In genomic region chr9:95528908-95529502, GRCh38 we compare ENCODE assay signal across 12 cellular contexts. TPM values are rescaled to one million over a fixed set of nuclear protein-coding genes. Genes with fewer than 3 reads are reported as not detected.
DNase-seq lines count a peak whose midpoint lies in the region; ATAC-seq and TF ChIP-seq lines count a peak whose summit lies in the region.
"Had no signal": no experiment of that assay in that cellular context is flagged by ENCODE, and none has a peak within 500 bp of the region (broad histone marks: within the 10 kb centered on the region; RNA-seq: fewer than 3 reads in every experiment).

No MANE protein-coding gene starts in this region.

- CTCF ChIA-PET in WTC11 (lab: Charles Lee) = interaction anchor here (0.7 kb wide), 1 partner anchor 334 kb away, joined by 3 read pairs; no protein-coding TSS in a partner anchor

- H2AFZ ChIP-seq in neural progenitor cell (replicated peaks) = peak overlapping the region; percentile 12

- no peak overlapping the region for H3K4me3 Mint-ChIP-seq in WTC11
- no peak overlapping the region for H3K4me3 Mint-ChIP-seq in neural progenitor cell
- H3K4me3 Mint-ChIP-seq: CD8-positive, alpha-beta memory T cell had no signal

- DNase-seq in WTC11 (ENCODE audit: low spot score) (no peak), globus pallidus (ENCODE audit: low spot score) (peak; percentile 7), neural progenitor cell (ENCODE audit: low spot score) (no peak), esophagus muscularis mucosa (ENCODE audit: extremely low spot score) (no peak), HUDEP-2 (lab: John Stamatoyannopoulos, UW; ENCODE audit: unreplicated experiment in 76 of 76) (no peak), dermis blood vessel endothelial cell (no peak), 8988T (no peak)
- DNase-seq: Caco-2; CD8-positive, alpha-beta memory T cell; DMS53; H7 had no signal

- WGBS in esophagus muscularis mucosa = 70% methylated on average over 8 of the region's 8 CpGs

- no peak for TF ChIP-seq CTCF in WTC11 (IDR thresholded peaks at IDR 0.05)
- no peak for TF ChIP-seq CTCF in neural progenitor cell (IDR thresholded peaks at IDR 0.05)
- TF ChIP-seq CTCF in esophagus muscularis mucosa (IDR thresholded peaks at IDR 0.05) = no peak

- H3K36me3 Mint-ChIP-seq in WTC11 (no peaks in the 10 kb centered on the region), neural progenitor cell (no peaks in the 10 kb centered on the region)
- H3K36me3 Mint-ChIP-seq: CD8-positive, alpha-beta memory T cell; IgD-negative memory B cell had no signal

- H3K27me3 ChIP-seq in neural progenitor cell (no peaks in the 10 kb centered on the region), esophagus muscularis mucosa (peaks cover 0 to 22% (median 0%) of the 10 kb centered on the region in 4 donors)

- TF ChIP-seq POLR2A in esophagus muscularis mucosa (IDR thresholded peaks at IDR 0.05; ENCODE audit: low read depth) = no peak

- H3K4me1 ChIP-seq in neural progenitor cell (peaks cover 5% of the 10 kb centered on the region), esophagus muscularis mucosa (no peaks in the 10 kb centered on the region)
- H3K4me1 ChIP-seq: Caco-2 had no signal

- POLR2A ChIA-PET in WTC11 (lab: Charles Lee) = no interaction called here

- H3K27me3 Mint-ChIP-seq in WTC11 (ENCODE audit: low read depth) (peaks cover 6% of the 10 kb centered on the region), neural progenitor cell (ENCODE audit: insufficient read depth, low read depth) (no peaks in the 10 kb centered on the region)

- no peaks in the 10 kb centered on the region for H3K36me3 ChIP-seq in neural progenitor cell
- H3K36me3 ChIP-seq in esophagus muscularis mucosa = no peaks in the 10 kb centered on the region

- intact Hi-C loops in esophagus muscularis mucosa (cut with DNase I) = no loop called here

- no peak overlapping the region for H3K27ac Mint-ChIP-seq in WTC11
- no peak overlapping the region for H3K27ac Mint-ChIP-seq in neural progenitor cell
- H3K27ac Mint-ChIP-seq: CD8-positive, alpha-beta memory T cell; IgD-negative memory B cell had no signal

- TF ChIP-seq EP300 in esophagus muscularis mucosa (IDR thresholded peaks at IDR 0.05) = no peak

- H3K4me1 Mint-ChIP-seq in WTC11 = peaks cover 17% of the 10 kb centered on the region
- no peaks in the 10 kb centered on the region for H3K4me1 Mint-ChIP-seq in neural progenitor cell
- H3K4me1 Mint-ChIP-seq: CD8-positive, alpha-beta memory T cell; IgD-negative memory B cell had no signal

- H3F3A ChIP-seq in neural progenitor cell (ENCODE audit: low read depth) = no peaks in the 10 kb centered on the region

- H3K9ac ChIP-seq in neural progenitor cell = no peak overlapping the region

- H3K9me3 ChIP-seq in neural progenitor cell (ENCODE audit: low read depth) = no peaks in the 10 kb centered on the region
- no peaks in the 10 kb centered on the region for H3K9me3 ChIP-seq in esophagus muscularis mucosa
- H3K9me3 ChIP-seq: Caco-2 had no signal

- no peak overlapping the region for H3K4me3 ChIP-seq in neural progenitor cell
- no peak overlapping the region for H3K4me3 ChIP-seq in esophagus muscularis mucosa

- peak; percentile 76 for ATAC-seq in WTC11

- peak overlapping the region; percentile 24 for H3K4me2 ChIP-seq in neural progenitor cell

- H4K20me1 ChIP-seq in neural progenitor cell (ENCODE audit: low read depth) = no peaks in the 10 kb centered on the region

- H3K27ac ChIP-seq in neural progenitor cell = no peak overlapping the region
- H3K27ac ChIP-seq in esophagus muscularis mucosa (replicated peaks in 1 of 4) = no peak overlapping the region

- H3K9me3 Mint-ChIP-seq in WTC11 (peaks cover 3% of the 10 kb centered on the region; the same call in 1 of the 2 replicates), neural progenitor cell (peaks cover 9% of the 10 kb centered on the region)
- H3K9me3 Mint-ChIP-seq: CD8-positive, alpha-beta memory T cell had no signal

- no peaks in the 10 kb centered on the region for H3K79me2 ChIP-seq in neural progenitor cell (ENCODE audit: low read depth)

TF ChIP-seq in WTC11, 78 proteins besides CTCF, POLR2A, EP300 and RAD21:
- TF ChIP-seq CBFB (CRISPR knock-in tag; IDR thresholded peaks at IDR 0.05; ENCODE audit: low read depth) (no peak), USF2 (CRISPR knock-in tag; IDR thresholded peaks at IDR 0.05) (peak; percentile 66)

RNA-seq across cellular contexts. Expression of gene PTCH1, which starts 12.2 kb away (rescaled TPM):
- total RNA-seq in WTC11 (2021) = 27.9 to 38.0 TPM (median 30.9 TPM) in 3 replicates
- 23.0 and 24.5 TPM in 2 replicates for total RNA-seq in neural progenitor cell (ENCODE audit: low replicate concordance)
- total RNA-seq in esophagus muscularis mucosa = 10 to 100 TPM; 10.8 to 25.1 (median 16.9) TPM
- total RNA-seq in dermis blood vessel endothelial cell = 3.4 and 6.9 TPM in 2 replicates
